13 cellular contexts compared by ENCODE assay signal in genomic region chr10:110058215-110058614, GRCh38. TPM values are rescaled to one million over a fixed set of nuclear protein-coding genes. Genes with fewer than 3 reads are reported as not detected.
DNase-seq lines count a peak whose midpoint lies in the region; ATAC-seq, FAIRE-seq and TF ChIP-seq lines count a peak whose summit lies in the region.
"Had no signal": no experiment of that assay in that cellular context is flagged by ENCODE, and none has a peak within 500 bp of the region (broad histone marks: within the 10 kb centered on the region; RNA-seq: fewer than 3 reads in every experiment).

No MANE protein-coding gene starts in this region.

- no peak for TF ChIP-seq POLR2A in GM12891 (IDR thresholded peaks at IDR 0.05; ENCODE audit: low read depth, low read length)

- H2AFZ ChIP-seq in osteoblast (ENCODE audit: low read length), result no peak overlapping the region
- H2AFZ ChIP-seq: PC-9 had no signal

- peaks cover 12 to 16% of the 10 kb centered on the region in 2 experiments for H3K4me1 ChIP-seq in neutrophil (ENCODE audit: control insufficient read depth in 1 of 2, insufficient read depth in 1 of 2, low read depth in 1 of 2, low read length in 1 of 2)
- H3K4me1 ChIP-seq in osteoblast (ENCODE audit: insufficient read depth, low read length), result peaks cover 19% of the 10 kb centered on the region
- H3K4me1 ChIP-seq: breast epithelium had no signal

- peaks cover 15% of the 10 kb centered on the region for H4K20me1 ChIP-seq in osteoblast (ENCODE audit: insufficient read depth, low read length)

- TF ChIP-seq CTCF in neutrophil (IDR thresholded peaks at IDR 0.05) (no peak), osteoblast (IDR thresholded peaks at IDR 0.05; ENCODE audit: extremely low read depth, low read depth, low read length) (no peak)

- H3K27ac ChIP-seq in neutrophil, result peak overlapping the region; percentile 67
- H3K27ac ChIP-seq in osteoblast (ENCODE audit: low read depth, low read length), result no peak overlapping the region
- H3K27ac ChIP-seq: PC-9 had no signal

- peak overlapping the region; percentile 67 to 91 for H3K27ac Mint-ChIP-seq in activated naive CD4-positive, alpha-beta T cell treated with anti-CD3 and anti-CD28 coated beads, Interleukin-2, amount 50 U/mL, for 72 hours

- H3K79me2 ChIP-seq in osteoblast (ENCODE audit: insufficient read depth, low read length), result peaks cover 88% of the 10 kb centered on the region

- no peaks in the 10 kb centered on the region for H3K9me3 Mint-ChIP-seq in activated naive CD4-positive, alpha-beta T cell treated with anti-CD3 and anti-CD28 coated beads, Interleukin-2, amount 50 U/mL, for 72 hours

- H3K4me3 ChIP-seq in neutrophil (ENCODE audit: low read depth in 1 of 2, low read length in 1 of 2), result peak overlapping the region in 1 of 2 experiments; percentile 27
- H3K4me3 ChIP-seq in osteoblast (ENCODE audit: insufficient read depth, low read length), result no peak overlapping the region
- H3K4me3 ChIP-seq: breast epithelium, PC-9 had no signal

- DNase-seq in GM12891 (ENCODE audit: insufficient read length, low spot score), result no peak
- no peak for DNase-seq in activated naive CD4-positive, alpha-beta T cell treated with anti-CD3 and anti-CD28 coated beads, Interleukin-2, amount 50 U/mL, for 72 hours (ENCODE audit: low spot score in 2 of 2)
- no peak for DNase-seq in SHP77 (lab: John Stamatoyannopoulos, UW)
- no peak for DNase-seq in OCI-M1 (lab: John Stamatoyannopoulos, UW)
- DNase-seq in osteoblast (ENCODE audit: insufficient read length, low spot score, missing footprints), result no peak
- DNase-seq in NCI-H2171 (lab: John Stamatoyannopoulos, UW), result no peak
- DNase-seq: foreskin melanocyte, mammary epithelial cell, MM.1S, PC-9 had no signal

- no peaks in the 10 kb centered on the region for H3K36me3 ChIP-seq in neutrophil
- no peaks in the 10 kb centered on the region for H3K36me3 ChIP-seq in osteoblast (ENCODE audit: insufficient read depth, low read length)
- H3K36me3 ChIP-seq: breast epithelium had no signal

- FAIRE-seq in GM12891 (lab: Jason Lieb, UNC), result peak; percentile 84

- H3K27me3 ChIP-seq in neutrophil (no peaks in the 10 kb centered on the region), osteoblast (ENCODE audit: insufficient read depth, low read length) (no peaks in the 10 kb centered on the region)
- H3K27me3 ChIP-seq: breast epithelium had no signal

- H3K9me3 ChIP-seq in neutrophil (no peaks in the 10 kb centered on the region), osteoblast (ENCODE audit: low read depth, low read length) (no peaks in the 10 kb centered on the region)
- H3K9me3 ChIP-seq: breast epithelium had no signal

- ATAC-seq in GM21619 (IDR thresholded peaks at IDR 0.05; ENCODE audit: unreplicated experiment), result peak; percentile 47
- peak; percentile 61 to 82 for ATAC-seq in activated naive CD4-positive, alpha-beta T cell treated with anti-CD3 and anti-CD28 coated beads, Interleukin-2, amount 50 U/mL, for 72 hours

- H3K4me2 ChIP-seq in osteoblast (ENCODE audit: insufficient read depth, low read length), result no peak overlapping the region
- H3K4me2 ChIP-seq: PC-9 had no signal

- peaks cover 0 to 4% of the 10 kb centered on the region in 2 donors for H3K36me3 Mint-ChIP-seq in activated naive CD4-positive, alpha-beta T cell treated with anti-CD3 and anti-CD28 coated beads, Interleukin-2, amount 50 U/mL, for 72 hours

TF ChIP-seq in GM12891, 5 proteins besides CTCF, POLR2A, EP300 and RAD21:
- TF ChIP-seq POLR2AphosphoS5 (IDR thresholded peaks at IDR 0.05; ENCODE audit: low read depth, low read length) (no peak), SPI1 (IDR thresholded peaks at IDR 0.05; ENCODE audit: low read depth, low read length) (peak; percentile 51; the same call in 1 of the 2 replicates), PAX5 (IDR thresholded peaks at IDR 0.05; ENCODE audit: insufficient read depth, low read length, severe bottlenecking) (no peak), POU2F2 (IDR thresholded peaks at IDR 0.05; ENCODE audit: low read depth, low read length) (no peak), TAF1 (IDR thresholded peaks at IDR 0.05; ENCODE audit: low read depth, low read length) (no peak)

RNA-seq across cellular contexts. Expression of gene ADD3, which starts 50.4 kb away (rescaled TPM):
- polyA plus RNA-seq in GM12891 (2012; ENCODE audit: low read depth, missing spikeins), result 18.9 TPM
- 100 to 1,000 TPM in 1 of 2 donors, 10 to 100 TPM in 1; 60.3 to 123 TPM for total RNA-seq in activated naive CD4-positive, alpha-beta T cell treated with anti-CD3 and anti-CD28 coated beads, Interleukin-2, amount 50 U/mL, for 72 hours
- total RNA-seq in osteoblast, result 439 and 1,018 TPM in 2 replicates
